ENCODE assay signal across 8 cellular contexts in the genomic region with DNA sequence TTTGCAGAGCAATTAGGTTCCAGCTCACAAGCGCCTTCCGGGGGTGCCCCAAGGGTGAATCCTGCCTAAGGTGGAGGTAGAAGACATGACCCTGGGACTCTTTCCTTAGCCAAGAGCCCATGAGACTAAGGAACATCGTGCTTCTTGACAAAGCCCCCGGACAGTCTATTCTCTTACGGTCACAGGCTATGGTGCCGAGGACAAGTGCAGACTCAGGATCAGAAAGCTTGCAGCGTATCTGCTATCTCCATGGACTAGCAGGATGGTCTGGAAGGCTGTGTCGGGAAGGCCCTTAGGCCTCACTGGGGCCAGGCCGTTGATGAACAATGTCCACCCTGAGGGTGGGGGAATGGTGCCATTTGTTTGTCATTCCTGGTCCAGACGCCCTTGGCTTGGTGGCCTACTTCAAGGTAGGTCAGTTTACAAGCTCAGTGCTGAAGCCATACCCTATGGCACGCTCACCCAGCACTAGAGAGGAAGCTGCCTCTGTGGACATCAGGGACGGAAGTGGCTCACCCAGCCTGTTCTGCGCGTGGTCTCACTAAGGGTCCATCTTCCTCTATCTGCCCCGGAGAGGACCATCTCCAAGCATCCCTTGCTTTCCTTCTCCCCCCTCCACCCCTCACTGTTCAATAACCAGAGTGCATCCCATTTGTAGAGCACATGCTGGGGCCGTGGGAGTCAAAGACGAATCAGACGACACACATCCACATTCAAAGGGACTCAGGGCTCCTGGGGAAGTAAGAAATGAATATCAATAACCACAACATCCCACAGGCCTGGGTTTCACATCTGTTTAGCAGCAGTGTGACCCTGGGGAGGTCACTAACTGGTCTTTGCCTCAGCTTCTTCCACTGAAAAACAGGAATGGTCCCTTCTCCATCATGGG. TPM values are rescaled to one million over a fixed set of nuclear protein-coding genes. Genes with fewer than 3 reads are reported as not detected.
DNase-seq lines count a peak whose midpoint lies in the region; ATAC-seq and TF ChIP-seq lines count a peak whose summit lies in the region.
"Had no signal": no experiment of that assay in that cellular context is flagged by ENCODE, and none has a peak within 500 bp of the region (broad histone marks: within the 10 kb centered on the region; RNA-seq: fewer than 3 reads in every experiment).

No MANE protein-coding gene starts in this region.

- in situ Hi-C loops in brain microvascular endothelial cell (cut with HindIII; ENCODE audit: low pct_ligation_motif_present, low sequenced_read_pairs) = no loop called here

- ATAC-seq in GM18498 (IDR thresholded peaks at IDR 0.05; ENCODE audit: unreplicated experiment) (peak; percentile 48), HG02571 (IDR thresholded peaks at IDR 0.05; ENCODE audit: unreplicated experiment) (peak; percentile 87), GM21825 (IDR thresholded peaks at IDR 0.05; ENCODE audit: unreplicated experiment) (no peak), GM18502 (IDR thresholded peaks at IDR 0.05; ENCODE audit: poor library complexity, unreplicated experiment) (no peak)

- H3K4me3 ChIP-seq in brain microvascular endothelial cell (ENCODE audit: low read depth, low read length) = no peak overlapping the region

- H3K36me3 ChIP-seq in brain microvascular endothelial cell (replicated peaks) = peaks cover 12% of the 10 kb centered on the region

- H3K4me1 Mint-ChIP-seq in activated T-helper 2 cell treated with anti-CD3 and anti-CD28 coated beads, Interferon-gamma antibody, Interleukin-2, Interleukin-4, amounts not matched to agents 10 μg/mL and 5 μg/mL and 100 μg/mL, durations not matched to agents 14 hours and 24 hours and 36 hours (ENCODE audit: low read depth) = peaks cover 11% of the 10 kb centered on the region

- no peaks in the 10 kb centered on the region for H3K27me3 ChIP-seq in brain microvascular endothelial cell (replicated peaks)

- intact Hi-C loops in activated T-helper 2 cell treated with anti-CD3 and anti-CD28 coated beads, Interferon-gamma antibody, Interleukin-2, Interleukin-4, amounts not matched to agents 10 μg/mL and 5 μg/mL and 100 μg/mL, durations not matched to agents 14 hours and 24 hours and 36 hours (cut with micrococcal nuclease) = no loop called here

- H3K9me3 Mint-ChIP-seq in activated T-helper 2 cell treated with anti-CD3 and anti-CD28 coated beads, Interferon-gamma antibody, Interleukin-2, Interleukin-4, amounts not matched to agents 10 μg/mL and 5 μg/mL and 100 μg/mL, durations not matched to agents 14 hours and 24 hours and 36 hours = no peaks in the 10 kb centered on the region

- no peaks in the 10 kb centered on the region for H3K27me3 Mint-ChIP-seq in activated T-helper 2 cell treated with anti-CD3 and anti-CD28 coated beads, Interferon-gamma antibody, Interleukin-2, Interleukin-4, amounts not matched to agents 10 μg/mL and 5 μg/mL and 100 μg/mL, durations not matched to agents 14 hours and 24 hours and 36 hours (ENCODE audit: low read depth)

- H3K36me3 Mint-ChIP-seq in activated T-helper 2 cell treated with anti-CD3 and anti-CD28 coated beads, Interferon-gamma antibody, Interleukin-2, Interleukin-4, amounts not matched to agents 10 μg/mL and 5 μg/mL and 100 μg/mL, durations not matched to agents 14 hours and 24 hours and 36 hours (ENCODE audit: low read depth) = peaks cover 22% of the 10 kb centered on the region

- H3K27ac ChIP-seq in brain microvascular endothelial cell = no peak overlapping the region

- peak overlapping the region; percentile 4 for H3K27ac Mint-ChIP-seq in activated T-helper 2 cell treated with anti-CD3 and anti-CD28 coated beads, Interferon-gamma antibody, Interleukin-2, Interleukin-4, amounts not matched to agents 10 μg/mL and 5 μg/mL and 100 μg/mL, durations not matched to agents 14 hours and 24 hours and 36 hours

- no peak overlapping the region for H3K4me3 Mint-ChIP-seq in activated T-helper 2 cell treated with anti-CD3 and anti-CD28 coated beads, Interferon-gamma antibody, Interleukin-2, Interleukin-4, amounts not matched to agents 10 μg/mL and 5 μg/mL and 100 μg/mL, durations not matched to agents 14 hours and 24 hours and 36 hours (ENCODE audit: low read depth)

- no peak for TF ChIP-seq CTCF in brain microvascular endothelial cell (IDR thresholded peaks at IDR 0.05; ENCODE audit: low read depth, low read length, missing control alignments)

- no peak for DNase-seq in activated T-helper 2 cell treated with anti-CD3 and anti-CD28 coated beads, Interferon-gamma antibody, Interleukin-2, Interleukin-4, amounts not matched to agents 10 μg/mL and 5 μg/mL and 100 μg/mL, durations not matched to agents 14 hours and 24 hours and 36 hours (ENCODE audit: low spot score)
- DNase-seq in pons (ENCODE audit: low spot score) = peak; percentile 55
- no peak for DNase-seq in brain microvascular endothelial cell
- DNase-seq: NCI-H82 had no signal

RNA-seq across cellular contexts. Expression of gene IQSEC3, which starts 45.0 kb away (rescaled TPM):
- 0.25 and 0.44 TPM in 2 replicates for total RNA-seq in activated T-helper 2 cell treated with anti-CD3 and anti-CD28 coated beads, Interferon-gamma antibody, Interleukin-2, Interleukin-4, amounts not matched to agents 10 μg/mL and 5 μg/mL and 100 μg/mL, durations not matched to agents 14 hours and 24 hours and 36 hours

Comparison
In these comparisons a context has a peak if more than half of its experiments do, and no peak if none do; other contexts are left out.
1. ATAC-seq: peak in GM18498 (single experiment) and HG02571 (single experiment); none in GM21825 (single experiment) and GM18502 (single experiment).